In genomic region chr9:19516348-19516747, GRCh38 we compare ENCODE assay signal across 18 cellular contexts.
A peak's percentile ranks its signal among the peaks of the same experiment; 100 is the strongest.
DNase-seq lines count a peak whose midpoint lies in the region; ATAC-seq and TF ChIP-seq lines count a peak whose summit lies in the region.
"Had no signal": no experiment of that assay in that cellular context is flagged by ENCODE, and none has a peak within 500 bp of the region (broad histone marks: within the 10 kb centered on the region; RNA-seq: fewer than 3 reads in every experiment).

No MANE protein-coding gene starts in this region.

- no peak overlapping the region for H3K27ac Mint-ChIP-seq in activated CD4-positive, alpha-beta memory T cell treated with anti-CD3 and anti-CD28 coated beads for 36 hours
- no peak overlapping the region for H3K27ac Mint-ChIP-seq in activated CD4-positive, alpha-beta memory T cell treated with anti-CD3 and anti-CD28 coated beads, Interleukin-2, amount 10 ng/mL, durations not matched to agents 7 days and 5 days
- H3K27ac Mint-ChIP-seq: CD14-positive monocyte had no signal

- peaks cover 16% of the 10 kb centered on the region for H3K27me3 Mint-ChIP-seq in activated CD4-positive, alpha-beta memory T cell treated with anti-CD3 and anti-CD28 coated beads for 36 hours
- H3K27me3 Mint-ChIP-seq in activated CD4-positive, alpha-beta memory T cell treated with anti-CD3 and anti-CD28 coated beads, Interleukin-2, amount 10 ng/mL, durations not matched to agents 7 days and 5 days = peaks cover 6% of the 10 kb centered on the region

- no peaks in the 10 kb centered on the region for H3K9me3 Mint-ChIP-seq in activated CD4-positive, alpha-beta memory T cell treated with anti-CD3 and anti-CD28 coated beads for 36 hours
- H3K9me3 Mint-ChIP-seq in activated CD4-positive, alpha-beta memory T cell treated with anti-CD3 and anti-CD28 coated beads, Interleukin-2, amount 10 ng/mL, durations not matched to agents 7 days and 5 days = no peaks in the 10 kb centered on the region
- H3K9me3 Mint-ChIP-seq: CD14-positive monocyte had no signal

- POLR2A ChIA-PET in activated CD4-positive, alpha-beta memory T cell treated with anti-CD3 and anti-CD28 coated beads for 36 hours (lab: Charles Lee) = no interaction called here
- POLR2A ChIA-PET in activated CD4-positive, alpha-beta memory T cell treated with anti-CD3 and anti-CD28 coated beads, Interleukin-2, amount 10 ng/mL, durations not matched to agents 7 days and 5 days (lab: Charles Lee) = no interaction called here
- POLR2A ChIA-PET in RWPE1 (lab: Yijun Ruan, JAX; ENCODE audit: low non-redundant PET) = no interaction called here

- H3K4me3 Mint-ChIP-seq in activated CD4-positive, alpha-beta memory T cell treated with anti-CD3 and anti-CD28 coated beads for 36 hours = no peak overlapping the region
- no peak overlapping the region for H3K4me3 Mint-ChIP-seq in activated CD4-positive, alpha-beta memory T cell treated with anti-CD3 and anti-CD28 coated beads, Interleukin-2, amount 10 ng/mL, durations not matched to agents 7 days and 5 days

- peaks cover 24% of the 10 kb centered on the region for H3K4me1 Mint-ChIP-seq in activated CD4-positive, alpha-beta memory T cell treated with anti-CD3 and anti-CD28 coated beads for 36 hours (ENCODE audit: low read depth)
- peaks cover 19% of the 10 kb centered on the region for H3K4me1 Mint-ChIP-seq in activated CD4-positive, alpha-beta memory T cell treated with anti-CD3 and anti-CD28 coated beads, Interleukin-2, amount 10 ng/mL, durations not matched to agents 7 days and 5 days

- no peaks in the 10 kb centered on the region for H3K4me1 ChIP-seq in upper lobe of right lung
- H3K4me1 ChIP-seq: HAP-1 had no signal

- intact Hi-C loops in activated CD4-positive, alpha-beta memory T cell treated with anti-CD3 and anti-CD28 coated beads for 36 hours (cut with micrococcal nuclease) = loop anchor here (2.0 kb wide), 1 partner anchor 24 kb away; no protein-coding TSS in a partner anchor
- intact Hi-C loops in posterior cingulate gyrus (cut with DNase I) (no loop called here), upper lobe of right lung (cut with DNase I) (no loop called here)

- DNase-seq in activated CD4-positive, alpha-beta memory T cell treated with anti-CD3 and anti-CD28 coated beads for 36 hours = peak; percentile 27
- DNase-seq in activated CD4-positive, alpha-beta memory T cell treated with anti-CD3 and anti-CD28 coated beads, Interleukin-2, amount 10 ng/mL, durations not matched to agents 7 days and 5 days = no peak
- DNase-seq in stimulated activated CD4-positive, alpha-beta T cell treated with anti-CD3 and anti-CD28 coated beads, Interleukin-1b, Interleukin-23, amount 100 ng/mL, for 48 hours = peak; percentile 8
- DNase-seq in stimulated activated CD4-positive, alpha-beta T cell treated with anti-CD3 and anti-CD28 coated beads, Interleukin-4, amount 100 ng/mL, for 1 hour = no peak
- DNase-seq in posterior cingulate gyrus (no peak), RWPE1 (ENCODE audit: low spot score) (no peak), upper lobe of right lung (no peak)
- DNase-seq: Caco-2, MG63, NCI-H1105, NCI-H1694 treated with DMSO at 0.1 percent for 48 hours, NCI-H446, PC-3 had no signal

- ATAC-seq in upper lobe of right lung = no peak
- ATAC-seq: HepG2, PC-3 had no signal

- H3K4me3 ChIP-seq in upper lobe of right lung = no peak overlapping the region
- H3K4me3 ChIP-seq: HAP-1, MG63 had no signal

- TF ChIP-seq CTCF in RWPE1 (conservative IDR thresholded peaks at IDR 0.05; ENCODE audit: low read depth) = no peak
- TF ChIP-seq CTCF in upper lobe of right lung (IDR thresholded peaks at IDR 0.05) = no peak

- H3K36me3 ChIP-seq in upper lobe of right lung = no peaks in the 10 kb centered on the region
- H3K36me3 ChIP-seq: HAP-1, MG63 had no signal

- H3K9me3 ChIP-seq in upper lobe of right lung = no peaks in the 10 kb centered on the region
- H3K9me3 ChIP-seq: Caco-2, HAP-1, MG63 had no signal

- H3K27me3 ChIP-seq in upper lobe of right lung = no peaks in the 10 kb centered on the region

- no peaks in the 10 kb centered on the region for H3K36me3 Mint-ChIP-seq in activated CD4-positive, alpha-beta memory T cell treated with anti-CD3 and anti-CD28 coated beads for 36 hours
- no peaks in the 10 kb centered on the region for H3K36me3 Mint-ChIP-seq in activated CD4-positive, alpha-beta memory T cell treated with anti-CD3 and anti-CD28 coated beads, Interleukin-2, amount 10 ng/mL, durations not matched to agents 7 days and 5 days (ENCODE audit: low read depth)
- H3K36me3 Mint-ChIP-seq: CD14-positive monocyte had no signal

- CTCF ChIA-PET in activated CD4-positive, alpha-beta memory T cell treated with anti-CD3 and anti-CD28 coated beads for 36 hours (lab: Charles Lee) = no interaction called here
- CTCF ChIA-PET in activated CD4-positive, alpha-beta memory T cell treated with anti-CD3 and anti-CD28 coated beads, Interleukin-2, amount 10 ng/mL, durations not matched to agents 7 days and 5 days (lab: Charles Lee) = no interaction called here
- CTCF ChIA-PET in RWPE1 (lab: Yijun Ruan, JAX) = no interaction called here

- H3K27ac ChIP-seq in cingulate gyrus (ENCODE audit: low read depth, low read length) (peak overlapping the region; percentile 8), RWPE1 (no peak overlapping the region), upper lobe of right lung (no peak overlapping the region)
- H3K27ac ChIP-seq: KMS-11 had no signal

Comparison
In these comparisons a context has a peak if more than half of its experiments do, and no peak if none do; other contexts are left out.
1. DNase-seq: peak in activated CD4-positive, alpha-beta memory T cell treated with anti-CD3 and anti-CD28 coated beads for 36 hours (single experiment) and stimulated activated CD4-positive, alpha-beta T cell treated with anti-CD3 and anti-CD28 coated beads, Interleukin-1b, Interleukin-23, amount 100 ng/mL, for 48 hours (single experiment); none in activated CD4-positive, alpha-beta memory T cell treated with anti-CD3 and anti-CD28 coated beads, Interleukin-2, amount 10 ng/mL, durations not matched to agents 7 days and 5 days (single experiment), stimulated activated CD4-positive, alpha-beta T cell treated with anti-CD3 and anti-CD28 coated beads, Interleukin-4, amount 100 ng/mL, for 1 hour (single experiment), posterior cingulate gyrus (0 of 10), RWPE1 (single experiment) and upper lobe of right lung (single experiment).